In genomic region chr10:4926400-4926799, GRCh38 we compare ENCODE assay signal across 4 cellular contexts.
A peak's percentile ranks its signal among the peaks of the same experiment; 100 is the strongest.
TF ChIP-seq lines count a peak whose summit lies in the region.

No MANE protein-coding gene starts in this region.

TF ChIP-seq in SK-N-SH treated with all-trans-retinoic acid at 6 μM for 48 hours, 23 proteins besides CTCF, POLR2A, EP300 and RAD21:
- TF ChIP-seq PPARA (CRISPR knock-in tag; IDR thresholded peaks at IDR 0.05; ENCODE audit: borderline replicate concordance), result no peak
- TF ChIP-seq ZFP30 (CRISPR knock-in tag; IDR thresholded peaks at IDR 0.05), result peak; percentile 56; the same call in 1 of the 2 replicates
- no peak for TF ChIP-seq PATZ1 (CRISPR knock-in tag; IDR thresholded peaks at IDR 0.05; ENCODE audit: borderline replicate concordance)
- TF ChIP-seq ZNF565 (CRISPR knock-in tag; conservative IDR thresholded peaks at IDR 0.05; ENCODE audit: low read depth), result no peak

TF ChIP-seq in SK-N-SH, 30 proteins besides CTCF, POLR2A, EP300 and RAD21:
- TF ChIP-seq FOXJ3 (CRISPR knock-in tag; IDR thresholded peaks at IDR 0.05), result no peak
- no peak for TF ChIP-seq POLR2AphosphoS5 (IDR thresholded peaks at IDR 0.05; ENCODE audit: low read depth, low read length)
- TF ChIP-seq USF1 (IDR thresholded peaks at IDR 0.05; ENCODE audit: borderline replicate concordance, low read depth), result no peak
- no peak for TF ChIP-seq JUND (IDR thresholded peaks at IDR 0.05)
- TF ChIP-seq NFIC (IDR thresholded peaks at IDR 0.05; ENCODE audit: borderline replicate concordance), result no peak
- TF ChIP-seq FOSL2 (IDR thresholded peaks at IDR 0.05; ENCODE audit: borderline replicate concordance, low read depth), result no peak
- TF ChIP-seq RFX5 (IDR thresholded peaks at IDR 0.05; ENCODE audit: low read length), result no peak
- no peak for TF ChIP-seq PBX3 (IDR thresholded peaks at IDR 0.05)
- no peak for TF ChIP-seq ELF1 (IDR thresholded peaks at IDR 0.05)
- TF ChIP-seq TCF12 (IDR thresholded peaks at IDR 0.05), result no peak
- no peak for TF ChIP-seq GABPA (IDR thresholded peaks at IDR 0.05; ENCODE audit: low read depth)
- no peak for TF ChIP-seq EZH2phosphoT487 (IDR thresholded peaks at IDR 0.05; ENCODE audit: borderline replicate concordance, low read depth)
- TF ChIP-seq MXI1 (IDR thresholded peaks at IDR 0.05; ENCODE audit: low read depth, low read length), result no peak

TF ChIP-seq in HepG2, 621 proteins besides CTCF, POLR2A, EP300 and RAD21:
- TF ChIP-seq NCOA5 (CRISPR knock-in tag; IDR thresholded peaks at IDR 0.05) (no peak), FOXA3 (CRISPR knock-in tag; IDR thresholded peaks at IDR 0.05) (no peak), THAP9 (CRISPR knock-in tag; IDR thresholded peaks at IDR 0.05; ENCODE audit: borderline replicate concordance) (no peak), ZBED4 (CRISPR knock-in tag; IDR thresholded peaks at IDR 0.05; ENCODE audit: borderline replicate concordance) (no peak), ZNF629 (CRISPR knock-in tag; conservative IDR thresholded peaks at IDR 0.05) (no peak), ZNF160 (CRISPR knock-in tag; IDR thresholded peaks at IDR 0.05) (peak; percentile 91), ZBTB7B (CRISPR knock-in tag; IDR thresholded peaks at IDR 0.05) (no peak)

TF ChIP-seq in K562, 482 proteins besides CTCF, POLR2A, EP300 and RAD21 (continues in another document):
- TF ChIP-seq ZNF263 (CRISPR knock-in tag; IDR thresholded peaks at IDR 0.05; ENCODE audit: borderline replicate concordance), result no peak
- TF ChIP-seq CBFB (CRISPR knock-in tag; IDR thresholded peaks at IDR 0.05), result no peak
- no peak for TF ChIP-seq ZNF277 (CRISPR knock-in tag; IDR thresholded peaks at IDR 0.05; ENCODE audit: borderline replicate concordance)
- no peak for TF ChIP-seq ZNF134 (CRISPR knock-in tag; conservative IDR thresholded peaks at IDR 0.05)
- no peak for TF ChIP-seq ZBTB43 (CRISPR knock-in tag; IDR thresholded peaks at IDR 0.05)
- 0 out of 2 replicates have a peak, but pooled peaks have one; percentile 17 for TF ChIP-seq ZEB2 (IDR thresholded peaks at IDR 0.05)
- peak; percentile 9 for TF ChIP-seq RBM25 (IDR thresholded peaks at IDR 0.05; ENCODE audit: low read depth, low read length, severe bottlenecking)
- TF ChIP-seq SRSF7 (optimal IDR thresholded peaks at IDR 0.05; ENCODE audit: low read depth, low read length), result no peak
- no peak for TF ChIP-seq ZBTB9 (CRISPR knock-in tag; IDR thresholded peaks at IDR 0.05)
- no peak for TF ChIP-seq RBM22 (IDR thresholded peaks at IDR 0.05; ENCODE audit: low read depth, low read length, poor library complexity, severe bottlenecking)
- no peak for TF ChIP-seq ERF (CRISPR knock-in tag; IDR thresholded peaks at IDR 0.05)
- TF ChIP-seq ZNF133 (CRISPR knock-in tag; IDR thresholded peaks at IDR 0.05), result no peak
- TF ChIP-seq DLX4 (CRISPR knock-in tag; IDR thresholded peaks at IDR 0.05), result no peak
- TF ChIP-seq ATF1 (CRISPR knock-in tag; IDR thresholded peaks at IDR 0.05), result no peak
- no peak for TF ChIP-seq ATF1 (tag; IDR thresholded peaks at IDR 0.05)
- TF ChIP-seq SMC3 (conservative IDR thresholded peaks at IDR 0.05; ENCODE audit: insufficient read depth, low read depth, low read length), result no peak
- no peak for TF ChIP-seq THRB (CRISPR knock-in tag; conservative IDR thresholded peaks at IDR 0.05)
- TF ChIP-seq RBM14 (IDR thresholded peaks at IDR 0.05; ENCODE audit: borderline replicate concordance, insufficient read depth, low read depth, low read length), result no peak
- TF ChIP-seq AFF1 (IDR thresholded peaks at IDR 0.05; ENCODE audit: low read depth in 1 of 2, partially characterized antibody in 2 of 2), result no peak
- TF ChIP-seq ZNF449 (CRISPR knock-in tag; IDR thresholded peaks at IDR 0.05), result no peak
- TF ChIP-seq BACH1 (tag; IDR thresholded peaks at IDR 0.05), result no peak
- no peak for TF ChIP-seq TAF9B (IDR thresholded peaks at IDR 0.05; ENCODE audit: partially characterized antibody)
- no peak for TF ChIP-seq ETV6 (IDR thresholded peaks at IDR 0.05; ENCODE audit: borderline replicate concordance in 1 of 2, low read depth in 2 of 2, low read length in 1 of 2)
- TF ChIP-seq ETV6 (CRISPR knock-in tag; IDR thresholded peaks at IDR 0.05; ENCODE audit: borderline replicate concordance), result no peak
- TF ChIP-seq SMARCA4 (IDR thresholded peaks at IDR 0.05), result no peak
- no peak for TF ChIP-seq ZBTB5 (IDR thresholded peaks at IDR 0.05)
- TF ChIP-seq E2F5 (CRISPR knock-in tag; IDR thresholded peaks at IDR 0.05), result no peak
- TF ChIP-seq CHD1 (IDR thresholded peaks at IDR 0.05; ENCODE audit: low read length), result no peak
- no peak for TF ChIP-seq MCM2 (IDR thresholded peaks at IDR 0.05; ENCODE audit: low read depth)
- TF ChIP-seq ZMIZ1 (IDR thresholded peaks at IDR 0.05; ENCODE audit: low read depth in 2 of 2, low read length in 2 of 2), result no peak
- TF ChIP-seq RBM15 (IDR thresholded peaks at IDR 0.05; ENCODE audit: insufficient read depth, low read length), result no peak
- no peak for TF ChIP-seq PTBP1 (IDR thresholded peaks at IDR 0.05; ENCODE audit: low read depth, low read length)
- no peak for TF ChIP-seq HCFC1 (IDR thresholded peaks at IDR 0.05; ENCODE audit: low read depth, low read length)
